ENCODE assay signal across 1 cellular context in genomic region chr1:61753998-61754508, GRCh38.
TF ChIP-seq lines count a peak whose summit lies in the region.

No MANE protein-coding gene starts in this region.

TF ChIP-seq in HCT116, 20 proteins besides CTCF, POLR2A, EP300 and RAD21:
- TF ChIP-seq SRF (IDR thresholded peaks at IDR 0.05; ENCODE audit: low read depth) (no peak), ZNF274 (IDR thresholded peaks at IDR 0.05; ENCODE audit: low read depth, low read length) (no peak), ZBTB33 (IDR thresholded peaks at IDR 0.05; ENCODE audit: extremely low read depth, insufficient replicate concordance, low read length) (no peak), SP1 (IDR thresholded peaks at IDR 0.05; ENCODE audit: low read depth) (no peak), CEBPB (IDR thresholded peaks at IDR 0.05; ENCODE audit: low read depth) (no peak), ATF3 (IDR thresholded peaks at IDR 0.05) (no peak), SIN3A (IDR thresholded peaks at IDR 0.05; ENCODE audit: low read depth) (no peak), YY1 (IDR thresholded peaks at IDR 0.05; ENCODE audit: extremely low read depth, insufficient replicate concordance, low read depth, low read length) (no peak), CBX3 (IDR thresholded peaks at IDR 0.05; ENCODE audit: low read depth) (no peak), ZFX (IDR thresholded peaks at IDR 0.05) (no peak), POLR2AphosphoS5 (IDR thresholded peaks at IDR 0.05; ENCODE audit: low read depth, low read length) (no peak), FOSL1 (IDR thresholded peaks at IDR 0.05; ENCODE audit: low read depth) (no peak), EZH2phosphoT487 (IDR thresholded peaks at IDR 0.05; ENCODE audit: borderline replicate concordance) (no peak), ELF1 (IDR thresholded peaks at IDR 0.05; ENCODE audit: borderline replicate concordance, low read depth) (no peak), EGR1 (IDR thresholded peaks at IDR 0.05; ENCODE audit: low read depth) (no peak), MAX (IDR thresholded peaks at IDR 0.05) (no peak)
